8 cellular contexts compared by ENCODE assay signal in genomic region chr16:4802659-4803287, GRCh38. TPM values are rescaled to one million over a fixed set of nuclear protein-coding genes. Genes with fewer than 3 reads are reported as not detected.
A peak's percentile ranks its signal among the peaks of the same experiment; 100 is the strongest.
DNase-seq lines count a peak whose midpoint lies in the region; ATAC-seq and TF ChIP-seq lines count a peak whose summit lies in the region.

No MANE protein-coding gene starts in this region.

- peaks cover 30% of the 10 kb centered on the region for H3K36me3 Mint-ChIP-seq in nephron progenitor cell (ENCODE audit: low read depth)

- peaks cover 6% of the 10 kb centered on the region for H3K27me3 Mint-ChIP-seq in nephron progenitor cell (ENCODE audit: low read depth, poor library complexity)

- H3K27me3 ChIP-seq in H7 (ENCODE audit: control insufficient read depth, insufficient read depth, low read length) (no peaks in the 10 kb centered on the region), RWPE2 (ENCODE audit: insufficient read depth, poor library complexity, severe bottlenecking) (no peaks in the 10 kb centered on the region)

- H3K9me3 ChIP-seq in RWPE2 (ENCODE audit: severe bottlenecking) = no peaks in the 10 kb centered on the region

- peaks cover 7% of the 10 kb centered on the region for H3K36me3 ChIP-seq in H7 (replicated peaks; ENCODE audit: control insufficient read depth, insufficient read depth, low read length)
- H3K36me3 ChIP-seq in RWPE2 (ENCODE audit: low read depth) = peaks cover 18% of the 10 kb centered on the region

- DNase-seq in EH (ENCODE audit: low read depth) = peak; percentile 94
- DNase-seq in H7 = peak; percentile 100
- DNase-seq in LoVo (ENCODE audit: low spot score) = peak; percentile 91
- DNase-seq in RWPE2 (ENCODE audit: low spot score) = peak; percentile 95
- DNase-seq in activated effector memory CD4-positive, alpha-beta T cell treated with anti-CD3 and anti-CD28 coated beads, Interleukin-2, amount 50 U/mL, for 16 hours = peak; percentile 96
- peak; percentile 79 for DNase-seq in fibroblast of the conjunctiva (ENCODE audit: low read depth)
- peak; percentile 93 for DNase-seq in nephron progenitor cell
- peak; percentile 92 for DNase-seq in stimulated activated naive CD8-positive, alpha-beta T cell treated with anti-CD3 and anti-CD28 coated beads, Interleukin-15, Interleukin-2, amounts not matched to agents 100 U/mL and 50 U/mL, for 24 hours

- H3K4me3 Mint-ChIP-seq in nephron progenitor cell = peak overlapping the region; percentile 84

- H3K4me1 ChIP-seq in RWPE2 (ENCODE audit: insufficient read depth, poor library complexity, severe bottlenecking) = peaks cover 9% of the 10 kb centered on the region

- peaks cover 29% of the 10 kb centered on the region for H3K4me1 Mint-ChIP-seq in nephron progenitor cell

- H3K27ac ChIP-seq in RWPE2 (ENCODE audit: poor library complexity, severe bottlenecking) = peak overlapping the region; percentile 78

- peak; percentile 89 for ATAC-seq in RWPE2 (ENCODE audit: low read depth)
- peak; percentile 97 for ATAC-seq in stimulated activated naive CD8-positive, alpha-beta T cell treated with anti-CD3 and anti-CD28 coated beads, Interleukin-15, Interleukin-2, amounts not matched to agents 100 U/mL and 50 U/mL, for 24 hours

- TF ChIP-seq CTCF in RWPE2 (IDR thresholded peaks at IDR 0.05; ENCODE audit: poor library complexity, severe bottlenecking) (no peak), nephron progenitor cell (IDR thresholded peaks at IDR 0.05) (no peak)

- H3K4me3 ChIP-seq in H7 (ENCODE audit: insufficient read depth, low read depth, low read length) (peak overlapping the region; percentile 63), RWPE2 (ENCODE audit: severe bottlenecking) (peak overlapping the region; percentile 54)

- no peak overlapping the region for H3K27ac Mint-ChIP-seq in nephron progenitor cell

- no peaks in the 10 kb centered on the region for H3K9me3 Mint-ChIP-seq in nephron progenitor cell

RNA-seq across cellular contexts. Expression of gene ROGDI, which starts 0.3 kb away (rescaled TPM):
- total RNA-seq in H7 (2014; rRNA removed; shearing (Covaris generic)) = 26.4 and 37.0 TPM in 2 replicates

RNA-seq across cellular contexts. Expression of gene SMIM22, which starts 7.6 kb away (rescaled TPM):
- not detected in 2 replicates for total RNA-seq in H7 (2014; rRNA removed; shearing (Covaris generic))

RNA-seq across cellular contexts. Expression of gene SEPTIN12, which starts 14.6 kb away (rescaled TPM):
- total RNA-seq in H7 (2014; rRNA removed; shearing (Covaris generic)) = not detected in 2 replicates

RNA-seq across cellular contexts. Expression of gene ZNF500, which starts 35.8 kb away (rescaled TPM):
- total RNA-seq in H7 (2014; rRNA removed; shearing (Covaris generic)) = 17.3 and 19.3 TPM in 2 replicates

RNA-seq across cellular contexts. Expression of gene GLYR1, which starts 44.3 kb away (rescaled TPM):
- total RNA-seq in H7 (2014; rRNA removed; shearing (Covaris generic)) = 56.6 and 64.7 TPM in 2 replicates

Comparison
In these comparisons a context has a peak if more than half of its experiments do, and no peak if none do; other contexts are left out.
1. Peak in every context shown above with its lines: DNase-seq, ATAC-seq, H3K4me3 ChIP-seq and H3K27ac ChIP-seq.